Comparison of ENCODE assay signal across 1 cellular context in the genomic region with DNA sequence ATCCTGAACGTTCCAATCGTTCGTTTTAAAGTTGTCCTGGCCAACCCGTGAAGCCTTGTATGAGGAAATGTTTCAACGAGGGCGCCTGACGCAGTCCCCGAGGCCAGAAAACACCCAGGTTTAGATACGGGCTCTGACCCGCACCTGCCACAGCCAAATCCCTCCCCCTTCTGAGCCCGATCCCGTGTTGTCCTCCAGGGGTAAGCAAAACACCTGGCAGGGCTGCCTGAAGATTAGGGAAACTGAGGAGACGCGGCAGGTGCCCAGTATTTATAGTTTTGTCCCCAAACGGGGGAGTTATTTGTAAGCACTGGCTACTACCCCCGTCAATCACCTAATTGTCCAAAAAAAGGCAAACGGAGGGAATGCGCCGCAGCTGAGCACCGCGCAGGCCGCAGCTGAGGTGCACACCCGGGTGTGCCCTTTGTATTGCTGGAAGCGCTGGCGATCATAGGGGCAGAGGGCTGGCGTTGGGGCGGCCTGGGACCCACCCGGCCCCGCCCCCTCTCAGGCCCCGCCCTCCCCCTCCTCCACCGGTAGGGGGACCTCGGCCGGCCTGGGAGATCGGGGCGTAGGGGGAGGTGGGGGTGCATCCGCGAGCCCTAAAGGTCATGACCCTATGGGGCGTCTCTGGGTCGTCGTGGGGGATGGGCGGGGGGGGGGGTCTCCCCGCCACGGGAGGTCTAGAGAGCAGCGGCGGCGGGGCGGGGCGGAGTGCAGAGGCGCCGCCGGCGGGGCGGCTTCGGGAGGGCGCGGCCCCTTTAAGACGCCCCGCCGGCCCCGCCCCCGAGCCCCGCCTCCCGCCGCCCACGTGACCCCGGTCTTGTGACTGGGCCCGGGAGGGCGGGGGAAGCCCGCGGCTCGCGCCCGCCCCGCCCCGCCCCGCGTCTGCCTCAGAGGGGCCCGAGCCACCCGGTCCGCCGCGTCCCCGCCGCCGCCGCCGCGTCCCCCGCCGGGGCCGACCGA.
TF ChIP-seq lines count a peak whose summit lies in the region.

A gene with protein sequence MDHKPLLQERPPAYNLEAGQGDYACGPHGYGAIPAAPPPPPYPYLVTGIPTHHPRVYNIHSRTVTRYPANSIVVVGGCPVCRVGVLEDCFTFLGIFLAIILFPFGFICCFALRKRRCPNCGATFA (plus strand): TSS at position 896 of the 966 bp plus-strand sequence. CDS start 110 bp downstream, outside the sequence.

TF ChIP-seq in HepG2, 621 proteins besides CTCF, POLR2A, EP300 and RAD21 (continued from another document and continues in another):
- TF ChIP-seq, protein P1, sequence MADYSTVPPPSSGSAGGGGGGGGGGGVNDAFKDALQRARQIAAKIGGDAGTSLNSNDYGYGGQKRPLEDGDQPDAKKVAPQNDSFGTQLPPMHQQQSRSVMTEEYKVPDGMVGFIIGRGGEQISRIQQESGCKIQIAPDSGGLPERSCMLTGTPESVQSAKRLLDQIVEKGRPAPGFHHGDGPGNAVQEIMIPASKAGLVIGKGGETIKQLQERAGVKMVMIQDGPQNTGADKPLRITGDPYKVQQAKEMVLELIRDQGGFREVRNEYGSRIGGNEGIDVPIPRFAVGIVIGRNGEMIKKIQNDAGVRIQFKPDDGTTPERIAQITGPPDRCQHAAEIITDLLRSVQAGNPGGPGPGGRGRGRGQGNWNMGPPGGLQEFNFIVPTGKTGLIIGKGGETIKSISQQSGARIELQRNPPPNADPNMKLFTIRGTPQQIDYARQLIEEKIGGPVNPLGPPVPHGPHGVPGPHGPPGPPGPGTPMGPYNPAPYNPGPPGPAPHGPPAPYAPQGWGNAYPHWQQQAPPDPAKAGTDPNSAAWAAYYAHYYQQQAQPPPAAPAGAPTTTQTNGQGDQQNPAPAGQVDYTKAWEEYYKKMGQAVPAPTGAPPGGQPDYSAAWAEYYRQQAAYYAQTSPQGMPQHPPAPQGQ (CRISPR knock-in tag; IDR thresholded peaks at IDR 0.05; ENCODE audit: borderline replicate concordance): no peak
- TF ChIP-seq, protein P2, sequence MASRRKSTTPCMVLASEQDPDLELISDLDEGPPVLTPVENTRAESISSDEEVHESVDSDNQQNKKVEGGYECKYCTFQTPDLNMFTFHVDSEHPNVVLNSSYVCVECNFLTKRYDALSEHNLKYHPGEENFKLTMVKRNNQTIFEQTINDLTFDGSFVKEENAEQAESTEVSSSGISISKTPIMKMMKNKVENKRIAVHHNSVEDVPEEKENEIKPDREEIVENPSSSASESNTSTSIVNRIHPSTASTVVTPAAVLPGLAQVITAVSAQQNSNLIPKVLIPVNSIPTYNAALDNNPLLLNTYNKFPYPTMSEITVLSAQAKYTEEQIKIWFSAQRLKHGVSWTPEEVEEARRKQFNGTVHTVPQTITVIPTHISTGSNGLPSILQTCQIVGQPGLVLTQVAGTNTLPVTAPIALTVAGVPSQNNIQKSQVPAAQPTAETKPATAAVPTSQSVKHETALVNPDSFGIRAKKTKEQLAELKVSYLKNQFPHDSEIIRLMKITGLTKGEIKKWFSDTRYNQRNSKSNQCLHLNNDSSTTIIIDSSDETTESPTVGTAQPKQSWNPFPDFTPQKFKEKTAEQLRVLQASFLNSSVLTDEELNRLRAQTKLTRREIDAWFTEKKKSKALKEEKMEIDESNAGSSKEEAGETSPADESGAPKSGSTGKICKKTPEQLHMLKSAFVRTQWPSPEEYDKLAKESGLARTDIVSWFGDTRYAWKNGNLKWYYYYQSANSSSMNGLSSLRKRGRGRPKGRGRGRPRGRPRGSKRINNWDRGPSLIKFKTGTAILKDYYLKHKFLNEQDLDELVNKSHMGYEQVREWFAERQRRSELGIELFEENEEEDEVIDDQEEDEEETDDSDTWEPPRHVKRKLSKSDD (CRISPR knock-in tag; IDR thresholded peaks at IDR 0.05; ENCODE audit: low read depth): no peak
- TF ChIP-seq, protein P3, sequence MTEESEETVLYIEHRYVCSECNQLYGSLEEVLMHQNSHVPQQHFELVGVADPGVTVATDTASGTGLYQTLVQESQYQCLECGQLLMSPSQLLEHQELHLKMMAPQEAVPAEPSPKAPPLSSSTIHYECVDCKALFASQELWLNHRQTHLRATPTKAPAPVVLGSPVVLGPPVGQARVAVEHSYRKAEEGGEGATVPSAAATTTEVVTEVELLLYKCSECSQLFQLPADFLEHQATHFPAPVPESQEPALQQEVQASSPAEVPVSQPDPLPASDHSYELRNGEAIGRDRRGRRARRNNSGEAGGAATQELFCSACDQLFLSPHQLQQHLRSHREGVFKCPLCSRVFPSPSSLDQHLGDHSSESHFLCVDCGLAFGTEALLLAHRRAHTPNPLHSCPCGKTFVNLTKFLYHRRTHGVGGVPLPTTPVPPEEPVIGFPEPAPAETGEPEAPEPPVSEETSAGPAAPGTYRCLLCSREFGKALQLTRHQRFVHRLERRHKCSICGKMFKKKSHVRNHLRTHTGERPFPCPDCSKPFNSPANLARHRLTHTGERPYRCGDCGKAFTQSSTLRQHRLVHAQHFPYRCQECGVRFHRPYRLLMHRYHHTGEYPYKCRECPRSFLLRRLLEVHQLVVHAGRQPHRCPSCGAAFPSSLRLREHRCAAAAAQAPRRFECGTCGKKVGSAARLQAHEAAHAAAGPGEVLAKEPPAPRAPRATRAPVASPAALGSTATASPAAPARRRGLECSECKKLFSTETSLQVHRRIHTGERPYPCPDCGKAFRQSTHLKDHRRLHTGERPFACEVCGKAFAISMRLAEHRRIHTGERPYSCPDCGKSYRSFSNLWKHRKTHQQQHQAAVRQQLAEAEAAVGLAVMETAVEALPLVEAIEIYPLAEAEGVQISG (CRISPR knock-in tag; IDR thresholded peaks at IDR 0.05): peak; percentile 56
- TF ChIP-seq TBX2 (CRISPR knock-in tag; IDR thresholded peaks at IDR 0.05; ENCODE audit: borderline replicate concordance): 0 out of 2 replicates have a peak, but pooled peaks have one; percentile 40
- TF ChIP-seq TARDBP (CRISPR knock-in tag; IDR thresholded peaks at IDR 0.05): 0 out of 2 replicates have a peak, but pooled peaks have one; percentile 21
- TF ChIP-seq GLI4 (CRISPR knock-in tag; IDR thresholded peaks at IDR 0.05; ENCODE audit: borderline replicate concordance): peak; percentile 59; the same call in 1 of the 2 replicates
- no peak for TF ChIP-seq ADNP (CRISPR knock-in tag; IDR thresholded peaks at IDR 0.05)
- TF ChIP-seq, protein P4, sequence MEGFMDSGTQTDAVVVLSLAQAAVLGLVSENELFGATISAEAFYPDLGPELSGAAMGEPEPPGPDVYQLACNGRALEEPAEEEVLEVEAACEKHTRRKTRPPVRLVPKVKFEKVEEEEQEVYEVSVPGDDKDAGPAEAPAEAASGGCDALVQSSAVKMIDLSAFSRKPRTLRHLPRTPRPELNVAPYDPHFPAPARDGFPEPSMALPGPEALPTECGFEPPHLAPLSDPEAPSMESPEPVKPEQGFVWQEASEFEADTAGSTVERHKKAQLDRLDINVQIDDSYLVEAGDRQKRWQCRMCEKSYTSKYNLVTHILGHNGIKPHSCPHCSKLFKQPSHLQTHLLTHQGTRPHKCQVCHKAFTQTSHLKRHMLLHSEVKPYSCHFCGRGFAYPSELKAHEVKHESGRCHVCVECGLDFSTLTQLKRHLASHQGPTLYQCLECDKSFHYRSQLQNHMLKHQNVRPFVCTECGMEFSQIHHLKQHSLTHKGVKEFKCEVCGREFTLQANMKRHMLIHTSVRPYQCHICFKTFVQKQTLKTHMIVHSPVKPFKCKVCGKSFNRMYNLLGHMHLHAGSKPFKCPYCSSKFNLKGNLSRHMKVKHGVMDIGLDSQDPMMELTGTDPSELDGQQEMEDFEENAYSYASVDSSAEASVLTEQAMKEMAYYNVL (CRISPR knock-in tag; IDR thresholded peaks at IDR 0.05; ENCODE audit: borderline replicate concordance): no peak
- 0 out of 2 replicates have a peak, but pooled peaks have one; percentile 38 for TF ChIP-seq MED1 (CRISPR knock-in tag; IDR thresholded peaks at IDR 0.05)
- peak; percentile 51; the same call in 1 of the 2 replicates for TF ChIP-seq CHD2 (IDR thresholded peaks at IDR 0.05; ENCODE audit: low read depth, low read length)
- TF ChIP-seq EZH2 (conservative IDR thresholded peaks at IDR 0.05; ENCODE audit: low read depth, low read length): no peak
- TF ChIP-seq, protein P5, sequence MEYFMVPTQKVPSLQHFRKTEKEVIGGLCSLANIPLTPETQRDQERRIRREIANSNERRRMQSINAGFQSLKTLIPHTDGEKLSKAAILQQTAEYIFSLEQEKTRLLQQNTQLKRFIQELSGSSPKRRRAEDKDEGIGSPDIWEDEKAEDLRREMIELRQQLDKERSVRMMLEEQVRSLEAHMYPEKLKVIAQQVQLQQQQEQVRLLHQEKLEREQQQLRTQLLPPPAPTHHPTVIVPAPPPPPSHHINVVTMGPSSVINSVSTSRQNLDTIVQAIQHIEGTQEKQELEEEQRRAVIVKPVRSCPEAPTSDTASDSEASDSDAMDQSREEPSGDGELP (IDR thresholded peaks at IDR 0.05; ENCODE audit: borderline replicate concordance, low read depth): peak; percentile 31; the same call in 1 of the 2 replicates
- TF ChIP-seq SAFB2 (CRISPR knock-in tag; IDR thresholded peaks at IDR 0.05; ENCODE audit: borderline replicate concordance, low read depth): no peak
- TF ChIP-seq ZFX (CRISPR knock-in tag; IDR thresholded peaks at IDR 0.05; ENCODE audit: low read depth): peak; percentile 79
- TF ChIP-seq MTA1 (CRISPR knock-in tag; IDR thresholded peaks at IDR 0.05; ENCODE audit: borderline replicate concordance): no peak
- TF ChIP-seq ZNF274 (CRISPR knock-in tag; IDR thresholded peaks at IDR 0.05): 0 out of 2 replicates have a peak, but pooled peaks have one; percentile 32
- TF ChIP-seq ZMYM4 (CRISPR knock-in tag; IDR thresholded peaks at IDR 0.05): 0 out of 2 replicates have a peak, but pooled peaks have one; percentile 36
- TF ChIP-seq, protein P6, sequence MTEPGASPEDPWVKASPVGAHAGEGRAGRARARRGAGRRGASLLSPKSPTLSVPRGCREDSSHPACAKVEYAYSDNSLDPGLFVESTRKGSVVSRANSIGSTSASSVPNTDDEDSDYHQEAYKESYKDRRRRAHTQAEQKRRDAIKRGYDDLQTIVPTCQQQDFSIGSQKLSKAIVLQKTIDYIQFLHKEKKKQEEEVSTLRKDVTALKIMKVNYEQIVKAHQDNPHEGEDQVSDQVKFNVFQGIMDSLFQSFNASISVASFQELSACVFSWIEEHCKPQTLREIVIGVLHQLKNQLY (CRISPR knock-in tag; IDR thresholded peaks at IDR 0.05): no peak
- 0 out of 2 replicates have a peak, but pooled peaks have one; percentile 11 for TF ChIP-seq FOXO1 (CRISPR knock-in tag; IDR thresholded peaks at IDR 0.05)
- 0 out of 4 replicates have a peak, but pooled peaks of 1 of the 2 experiments have one; percentile 57 for TF ChIP-seq KLF16 (CRISPR knock-in tag; IDR thresholded peaks at IDR 0.05)
- TF ChIP-seq GATAD2A (CRISPR knock-in tag; IDR thresholded peaks at IDR 0.05): peak; percentile 33; the same call in 1 of the 2 replicates
- TF ChIP-seq RORA (CRISPR knock-in tag; IDR thresholded peaks at IDR 0.05): no peak
- no peak for TF ChIP-seq PCBP1 (IDR thresholded peaks at IDR 0.05; ENCODE audit: borderline replicate concordance, low read depth, low read length)
- 0 out of 2 replicates have a peak, but pooled peaks have one; percentile 31 for TF ChIP-seq HDAC1 (CRISPR knock-in tag; IDR thresholded peaks at IDR 0.05)
- TF ChIP-seq, protein P7, sequence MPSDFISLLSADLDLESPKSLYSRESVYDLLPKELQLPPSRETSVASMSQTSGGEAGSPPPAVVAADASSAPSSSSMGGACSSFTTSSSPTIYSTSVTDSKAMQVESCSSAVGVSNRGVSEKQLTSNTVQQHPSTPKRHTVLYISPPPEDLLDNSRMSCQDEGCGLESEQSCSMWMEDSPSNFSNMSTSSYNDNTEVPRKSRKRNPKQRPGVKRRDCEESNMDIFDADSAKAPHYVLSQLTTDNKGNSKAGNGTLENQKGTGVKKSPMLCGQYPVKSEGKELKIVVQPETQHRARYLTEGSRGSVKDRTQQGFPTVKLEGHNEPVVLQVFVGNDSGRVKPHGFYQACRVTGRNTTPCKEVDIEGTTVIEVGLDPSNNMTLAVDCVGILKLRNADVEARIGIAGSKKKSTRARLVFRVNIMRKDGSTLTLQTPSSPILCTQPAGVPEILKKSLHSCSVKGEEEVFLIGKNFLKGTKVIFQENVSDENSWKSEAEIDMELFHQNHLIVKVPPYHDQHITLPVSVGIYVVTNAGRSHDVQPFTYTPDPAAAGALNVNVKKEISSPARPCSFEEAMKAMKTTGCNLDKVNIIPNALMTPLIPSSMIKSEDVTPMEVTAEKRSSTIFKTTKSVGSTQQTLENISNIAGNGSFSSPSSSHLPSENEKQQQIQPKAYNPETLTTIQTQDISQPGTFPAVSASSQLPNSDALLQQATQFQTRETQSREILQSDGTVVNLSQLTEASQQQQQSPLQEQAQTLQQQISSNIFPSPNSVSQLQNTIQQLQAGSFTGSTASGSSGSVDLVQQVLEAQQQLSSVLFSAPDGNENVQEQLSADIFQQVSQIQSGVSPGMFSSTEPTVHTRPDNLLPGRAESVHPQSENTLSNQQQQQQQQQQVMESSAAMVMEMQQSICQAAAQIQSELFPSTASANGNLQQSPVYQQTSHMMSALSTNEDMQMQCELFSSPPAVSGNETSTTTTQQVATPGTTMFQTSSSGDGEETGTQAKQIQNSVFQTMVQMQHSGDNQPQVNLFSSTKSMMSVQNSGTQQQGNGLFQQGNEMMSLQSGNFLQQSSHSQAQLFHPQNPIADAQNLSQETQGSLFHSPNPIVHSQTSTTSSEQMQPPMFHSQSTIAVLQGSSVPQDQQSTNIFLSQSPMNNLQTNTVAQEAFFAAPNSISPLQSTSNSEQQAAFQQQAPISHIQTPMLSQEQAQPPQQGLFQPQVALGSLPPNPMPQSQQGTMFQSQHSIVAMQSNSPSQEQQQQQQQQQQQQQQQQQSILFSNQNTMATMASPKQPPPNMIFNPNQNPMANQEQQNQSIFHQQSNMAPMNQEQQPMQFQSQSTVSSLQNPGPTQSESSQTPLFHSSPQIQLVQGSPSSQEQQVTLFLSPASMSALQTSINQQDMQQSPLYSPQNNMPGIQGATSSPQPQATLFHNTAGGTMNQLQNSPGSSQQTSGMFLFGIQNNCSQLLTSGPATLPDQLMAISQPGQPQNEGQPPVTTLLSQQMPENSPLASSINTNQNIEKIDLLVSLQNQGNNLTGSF (CRISPR knock-in tag; IDR thresholded peaks at IDR 0.05): 0 out of 2 replicates have a peak, but pooled peaks have one; percentile 17
- 0 out of 2 replicates have a peak, but pooled peaks have one; percentile 49 for TF ChIP-seq KMT2B (CRISPR knock-in tag; IDR thresholded peaks at IDR 0.05)
- 0 out of 2 replicates have a peak, but pooled peaks have one; percentile 54 for TF ChIP-seq ZNF891 (CRISPR knock-in tag; IDR thresholded peaks at IDR 0.05)
- no peak for TF ChIP-seq KAT7 (CRISPR knock-in tag; IDR thresholded peaks at IDR 0.05; ENCODE audit: borderline replicate concordance)
- TF ChIP-seq HNRNPL (IDR thresholded peaks at IDR 0.05; ENCODE audit: low read depth, low read length): 0 out of 2 replicates have a peak, but pooled peaks have one; percentile 55
- TF ChIP-seq HNF4G (IDR thresholded peaks at IDR 0.05; ENCODE audit: borderline replicate concordance, low read depth, low read length): peak; percentile 35; the same call in 1 of the 2 replicates
- TF ChIP-seq HNF4G (CRISPR knock-in tag; IDR thresholded peaks at IDR 0.05; ENCODE audit: borderline replicate concordance, low read depth): no peak
- no peak for TF ChIP-seq SP1 (IDR thresholded peaks at IDR 0.05)
- TF ChIP-seq SP1 (CRISPR knock-in tag; IDR thresholded peaks at IDR 0.05): peak; percentile 56; the same call in 1 of the 2 replicates
- TF ChIP-seq, protein P8, sequence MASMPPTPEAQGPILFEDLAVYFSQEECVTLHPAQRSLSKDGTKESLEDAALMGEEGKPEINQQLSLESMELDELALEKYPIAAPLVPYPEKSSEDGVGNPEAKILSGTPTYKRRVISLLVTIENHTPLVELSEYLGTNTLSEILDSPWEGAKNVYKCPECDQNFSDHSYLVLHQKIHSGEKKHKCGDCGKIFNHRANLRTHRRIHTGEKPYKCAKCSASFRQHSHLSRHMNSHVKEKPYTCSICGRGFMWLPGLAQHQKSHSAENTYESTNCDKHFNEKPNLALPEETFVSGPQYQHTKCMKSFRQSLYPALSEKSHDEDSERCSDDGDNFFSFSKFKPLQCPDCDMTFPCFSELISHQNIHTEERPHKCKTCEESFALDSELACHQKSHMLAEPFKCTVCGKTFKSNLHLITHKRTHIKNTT (CRISPR knock-in tag; IDR thresholded peaks at IDR 0.05): no peak
- no peak for TF ChIP-seq MEF2D (CRISPR knock-in tag; IDR thresholded peaks at IDR 0.05)
- TF ChIP-seq ZBTB20 (CRISPR knock-in tag; IDR thresholded peaks at IDR 0.05; ENCODE audit: borderline replicate concordance, low read depth): no peak
